ENCODE assay signal across 22 cellular contexts in the genomic region with DNA sequence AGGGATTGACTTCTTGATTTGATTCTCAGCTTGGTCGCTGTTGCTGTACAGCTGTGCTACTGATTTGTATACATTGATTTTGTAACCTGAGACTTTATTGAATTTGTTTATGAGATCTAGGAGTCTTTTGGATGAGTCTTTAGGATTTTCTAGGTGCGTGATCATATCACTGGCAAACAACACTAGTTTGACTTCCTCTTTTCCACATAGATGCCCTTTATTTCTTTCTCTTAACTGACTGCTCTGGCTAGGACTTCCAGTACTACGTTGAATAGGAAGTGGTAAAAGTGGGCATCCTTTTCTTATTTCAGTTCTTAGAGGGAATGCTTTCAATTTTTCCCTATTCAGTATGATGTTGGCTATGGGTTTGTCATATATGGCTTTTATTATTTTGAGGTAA.
"Had no signal": no experiment of that assay in that cellular context is flagged by ENCODE, and none has a peak within 500 bp of the region (broad histone marks: within the 10 kb centered on the region; RNA-seq: fewer than 3 reads in every experiment).

No MANE protein-coding gene starts in this region.

- H3K4me3 ChIP-seq: hepatocyte, lung, neural progenitor cell, pancreas, right lobe of liver, suprapubic skin, thyroid gland had no signal

- DNase-seq: dermis blood vessel endothelial cell; endodermal cell; erythroblast; foreskin keratinocyte; head of caudate nucleus; left colon; left ventricle myocardium superior; mesenchymal stem cell; midbrain; nucleus accumbens; pancreas; right lobe of liver; stimulated activated CD4-positive, alpha-beta T cell treated with anti-CD3 and anti-CD28 coated beads, Interleukin-4, amount 100 ng/mL, for 1 hour; stimulated activated CD8-positive, alpha-beta memory T cell treated with anti-CD3 and anti-CD28 coated beads, Interleukin-4, amount 100 ng/mL, for 48 hours; stimulated activated naive CD8-positive, alpha-beta T cell treated with anti-CD3 and anti-CD28 coated beads, Interleukin-15, Interleukin-2, amounts not matched to agents 100 U/mL and 50 U/mL, for 24 hours; thyroid gland had no signal

- ATAC-seq: foreskin keratinocyte; left colon; left ventricle myocardium superior; natural killer cell treated with Interleukin-12 subunit alpha and Interleukin-12 subunit beta and Interleukin-15 and Interleukin-18, amount 100 ng/mL, for 72 hours; pancreas; right lobe of liver; stimulated activated effector memory CD8-positive, alpha-beta T cell treated with anti-CD3 and anti-CD28 coated beads, Interleukin-12 subunit alpha, Interleukin-12 subunit beta, amount 100 ng/mL, for 72 hours; stimulated activated naive CD8-positive, alpha-beta T cell treated with anti-CD3 and anti-CD28 coated beads, Interleukin-15, Interleukin-2, amounts not matched to agents 100 U/mL and 50 U/mL, for 24 hours had no signal
